ENCODE assay signal across 1 cellular context in the genomic region with DNA sequence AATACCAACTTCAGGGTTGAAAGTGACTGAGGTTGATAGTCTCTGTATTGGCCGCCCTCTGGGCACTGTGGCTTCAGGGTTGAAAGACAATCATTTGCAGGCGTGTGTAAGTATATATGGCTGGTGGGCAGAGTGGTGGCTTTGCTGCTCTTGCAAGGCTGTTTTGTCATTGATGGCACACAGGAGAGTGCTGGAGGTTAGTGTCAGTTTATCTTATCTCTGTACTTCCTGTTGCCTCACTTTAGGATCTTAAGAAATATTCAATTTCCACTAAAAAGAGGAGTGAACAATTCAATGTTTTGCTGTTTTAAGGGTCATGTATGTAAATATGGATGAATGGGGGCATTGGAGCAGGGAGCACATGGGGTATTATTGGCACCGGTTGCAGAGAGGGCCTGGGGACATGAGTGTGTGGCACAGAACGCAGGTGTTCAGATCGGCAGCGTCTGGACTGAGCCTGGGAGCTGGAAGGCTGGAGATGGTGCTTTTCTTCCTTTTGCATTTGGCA.
A peak's percentile ranks its signal among the peaks of the same experiment; 100 is the strongest.
TF ChIP-seq lines count a peak whose summit lies in the region.

No MANE protein-coding gene starts in this region.

TF ChIP-seq in K562, 482 proteins besides CTCF, POLR2A, EP300 and RAD21 (continued from another document):
- TF ChIP-seq MYNN (IDR thresholded peaks at IDR 0.05): no peak
- TF ChIP-seq MYNN (CRISPR knock-in tag; IDR thresholded peaks at IDR 0.05): no peak
- no peak for TF ChIP-seq NELFE (IDR thresholded peaks at IDR 0.05; ENCODE audit: insufficient read depth, insufficient read length)
- TF ChIP-seq KLF1 (tag; IDR thresholded peaks at IDR 0.05): 0 out of 2 replicates have a peak, but pooled peaks have one; percentile 19
- no peak for TF ChIP-seq SREBF1 (IDR thresholded peaks at IDR 0.05; ENCODE audit: borderline replicate concordance, low read depth, low read length)
- TF ChIP-seq ETV1 (tag; conservative IDR thresholded peaks at IDR 0.05; ENCODE audit: low read depth): peak; percentile 92
- TF ChIP-seq ZNF41 (CRISPR knock-in tag; conservative IDR thresholded peaks at IDR 0.05): no peak
- TF ChIP-seq MYC (IDR thresholded peaks at IDR 0.05; ENCODE audit: low read depth, low read length): peak; percentile 18; the same call in 1 of the 2 replicates
- TF ChIP-seq MYC (CRISPR knock-in tag; IDR thresholded peaks at IDR 0.05; ENCODE audit: borderline replicate concordance, low read depth): no peak
- TF ChIP-seq, protein P1, sequence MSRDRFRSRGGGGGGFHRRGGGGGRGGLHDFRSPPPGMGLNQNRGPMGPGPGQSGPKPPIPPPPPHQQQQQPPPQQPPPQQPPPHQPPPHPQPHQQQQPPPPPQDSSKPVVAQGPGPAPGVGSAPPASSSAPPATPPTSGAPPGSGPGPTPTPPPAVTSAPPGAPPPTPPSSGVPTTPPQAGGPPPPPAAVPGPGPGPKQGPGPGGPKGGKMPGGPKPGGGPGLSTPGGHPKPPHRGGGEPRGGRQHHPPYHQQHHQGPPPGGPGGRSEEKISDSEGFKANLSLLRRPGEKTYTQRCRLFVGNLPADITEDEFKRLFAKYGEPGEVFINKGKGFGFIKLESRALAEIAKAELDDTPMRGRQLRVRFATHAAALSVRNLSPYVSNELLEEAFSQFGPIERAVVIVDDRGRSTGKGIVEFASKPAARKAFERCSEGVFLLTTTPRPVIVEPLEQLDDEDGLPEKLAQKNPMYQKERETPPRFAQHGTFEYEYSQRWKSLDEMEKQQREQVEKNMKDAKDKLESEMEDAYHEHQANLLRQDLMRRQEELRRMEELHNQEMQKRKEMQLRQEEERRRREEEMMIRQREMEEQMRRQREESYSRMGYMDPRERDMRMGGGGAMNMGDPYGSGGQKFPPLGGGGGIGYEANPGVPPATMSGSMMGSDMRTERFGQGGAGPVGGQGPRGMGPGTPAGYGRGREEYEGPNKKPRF (IDR thresholded peaks at IDR 0.05; ENCODE audit: low read depth, low read length): no peak
- TF ChIP-seq TAF9B (IDR thresholded peaks at IDR 0.05; ENCODE audit: partially characterized antibody): no peak
- TF ChIP-seq ETV5 (CRISPR knock-in tag; IDR thresholded peaks at IDR 0.05; ENCODE audit: low read depth): 0 out of 2 replicates have a peak, but pooled peaks have one; percentile 39
- TF ChIP-seq HDAC2 (IDR thresholded peaks at IDR 0.05): peak; percentile 23; the same call in 1 of the 2 replicates
- TF ChIP-seq CEBPG (CRISPR knock-in tag; IDR thresholded peaks at IDR 0.05): no peak
- peak; percentile 64 to 71 for TF ChIP-seq CEBPG (tag; conservative IDR thresholded peaks at IDR 0.05 in 1 of 2, IDR thresholded peaks at IDR 0.05 in 1 of 2)
- TF ChIP-seq ZNF644 (tag; IDR thresholded peaks at IDR 0.05; ENCODE audit: low read depth): 0 out of 2 replicates have a peak, but pooled peaks have one; percentile 41
- TF ChIP-seq ZEB2 (IDR thresholded peaks at IDR 0.05): peak; percentile 54; the same call in 1 of the 2 replicates
- 0 out of 2 replicates have a peak, but pooled peaks have one; percentile 6 for TF ChIP-seq NCOR1 (IDR thresholded peaks at IDR 0.05)
- TF ChIP-seq GABPA (tag; conservative IDR thresholded peaks at IDR 0.05; ENCODE audit: low read depth): peak; percentile 56
- peak; percentile 60 for TF ChIP-seq ZNF592 (IDR thresholded peaks at IDR 0.05)
- TF ChIP-seq CEBPB (tag; IDR thresholded peaks at IDR 0.05): peak; percentile 80
- 0 out of 4 replicates have a peak, but pooled peaks of 1 of the 2 experiments have one; percentile 15 for TF ChIP-seq MNT (conservative IDR thresholded peaks at IDR 0.05)
- TF ChIP-seq JUND (IDR thresholded peaks at IDR 0.05; ENCODE audit: borderline replicate concordance, low read depth, low read length): no peak
- peak; percentile 31; the same call in 2 of the 3 replicates for TF ChIP-seq JUND (tag; IDR thresholded peaks at IDR 0.05; ENCODE audit: borderline replicate concordance, low read depth, low read length)
- 0 out of 2 replicates have a peak, but pooled peaks have one; percentile 17 for TF ChIP-seq EP400 (IDR thresholded peaks at IDR 0.05)
TF ChIP-seq in K562: peak in this region for 21.
